Comparison of ENCODE assay signal across 8 cellular contexts in the genomic region with DNA sequence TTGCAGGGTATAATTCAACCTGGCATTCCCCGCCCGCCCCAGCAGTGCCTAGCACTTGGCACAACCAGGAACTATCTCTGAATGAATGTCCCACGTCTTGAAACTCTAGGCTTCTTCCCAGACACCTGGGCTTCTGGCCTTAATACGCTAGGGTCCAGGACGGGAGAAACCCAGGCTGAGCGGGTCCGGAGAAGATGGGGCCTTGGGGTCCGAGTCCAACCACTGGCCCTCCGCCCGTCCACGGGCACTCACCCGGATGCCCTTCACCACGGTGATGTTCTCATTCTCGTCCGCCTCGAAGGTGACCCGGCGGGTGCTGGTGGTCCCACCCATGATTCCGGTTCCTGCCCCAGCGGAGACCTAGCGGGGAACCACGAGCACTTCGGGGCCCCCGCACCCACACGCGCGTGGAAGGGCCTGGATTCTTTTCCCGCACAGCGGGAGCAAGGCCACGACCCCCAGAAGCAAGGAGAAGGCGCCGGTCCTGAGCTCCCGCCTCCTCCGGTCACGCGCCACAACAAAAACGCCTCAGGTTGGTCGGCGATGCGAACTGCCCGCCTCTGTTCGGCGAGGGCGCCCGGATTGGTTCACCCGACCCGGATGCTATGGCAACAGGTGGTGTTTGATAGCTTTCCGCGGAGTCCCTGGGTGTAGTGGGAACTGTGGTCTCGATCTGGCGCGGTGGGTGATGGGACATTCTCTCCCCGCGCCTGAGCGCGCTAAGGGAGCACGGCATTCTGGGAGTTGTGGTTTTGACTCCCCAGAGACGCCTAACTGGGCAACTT. TPM values are rescaled to one million over a fixed set of nuclear protein-coding genes. Genes with fewer than 3 reads are reported as not detected.
DNase-seq lines count a peak whose midpoint lies in the region; ATAC-seq, FAIRE-seq and TF ChIP-seq lines count a peak whose summit lies in the region.

TSS of gene CHCHD3 (minus strand) at position 486 of the 785 bp plus-strand sequence. CDS start at position 333, 153 bp downstream.

- no TSS peak for BruUV-seq in HepG2 (replicated peaks; lab: Mats Ljungman, UMichigan)

- H3K4me3 Mint-ChIP-seq in activated CD4-positive, alpha-beta memory T cell treated with anti-CD3 and anti-CD28 coated beads for 36 hours: peak within 1 kb of the TSS; percentile 88

- intact Hi-C loops in activated CD4-positive, alpha-beta memory T cell treated with anti-CD3 and anti-CD28 coated beads for 36 hours (cut with micrococcal nuclease): loop anchor here (1.0 to 10.0 kb wide), 5 partner anchors 172 to 1045 kb away; partner anchors contain the start of genes EXOC4 and LRGUK
- intact Hi-C loops in HepG2 (cut with micrococcal nuclease; ENCODE audit: unreplicated experiment): no loop called here

- H3K9ac ChIP-seq in HepG2 (ENCODE audit: insufficient read depth, low read depth, low read length): peak within 1 kb of the TSS; percentile 87

- CTCF ChIA-PET in activated CD4-positive, alpha-beta memory T cell treated with anti-CD3 and anti-CD28 coated beads for 36 hours (lab: Charles Lee): no interaction called here
- CTCF ChIA-PET in HepG2 (lab: Yijun Ruan, JAX; ENCODE audit: low intra/inter-chr PET ratio, low total read pairs): no interaction called here

- peak within 1 kb of the TSS; percentile 77 to 95 (median 93) for H3K4me3 ChIP-seq in HepG2 (replicated peaks in 1 of 3; ENCODE audit: insufficient read depth in 1 of 3, low read depth in 2 of 3, low read length in 3 of 3)

- H3K9me3 Mint-ChIP-seq in activated CD4-positive, alpha-beta memory T cell treated with anti-CD3 and anti-CD28 coated beads for 36 hours: no peaks in the 10 kb centered on the region

- peak within 1 kb of the TSS; percentile 100 for H2AFZ ChIP-seq in HepG2 (ENCODE audit: low read length)

- peaks cover 48% of the 10 kb centered on the region for H3K79me2 ChIP-seq in HepG2 (ENCODE audit: insufficient read depth, low read length)

- peak; percentile 98 for FAIRE-seq in HepG2 (lab: Jason Lieb, UNC)

- H3K27ac Mint-ChIP-seq in activated CD4-positive, alpha-beta memory T cell treated with anti-CD3 and anti-CD28 coated beads for 36 hours: peak within 1 kb of the TSS; percentile 87

- H3K36me3 Mint-ChIP-seq in activated CD4-positive, alpha-beta memory T cell treated with anti-CD3 and anti-CD28 coated beads for 36 hours: peaks cover 7% of the 10 kb centered on the region

- peak; percentile 100 for ATAC-seq in GM19438 (IDR thresholded peaks at IDR 0.05; ENCODE audit: low read depth, unreplicated experiment)
- ATAC-seq in HG03575 (IDR thresholded peaks at IDR 0.05; ENCODE audit: extremely low read depth, insufficient number of reproducible peaks, low FRiP score, unreplicated experiment): peak; percentile 97
- peak; percentile 99 for ATAC-seq in HepG2

- no peaks in the 10 kb centered on the region for H3K27me3 Mint-ChIP-seq in activated CD4-positive, alpha-beta memory T cell treated with anti-CD3 and anti-CD28 coated beads for 36 hours

- TF ChIP-seq RAD21 in HepG2 (CRISPR knock-in tag; IDR thresholded peaks at IDR 0.05): peak; percentile 41; the same call in 1 of the 2 replicates

- peaks cover 28% of the 10 kb centered on the region for H3K4me1 ChIP-seq in HepG2 (ENCODE audit: insufficient read depth, low read length)

- in situ Hi-C loops in HepG2 (cut with HindIII; ENCODE audit: extremely low pct_ligation_motif_present, low pct_unique_long_range_greater_than_20kb): no loop called here

- TF ChIP-seq CTCF in HepG2 (CRISPR knock-in tag; IDR thresholded peaks at IDR 0.05): no peak

- 2% methylated on average over 20 of the region's 58 CpGs for WGBS in HepG2 (ENCODE audit: low lambda C conversion rate)

- DNase-seq in CD1c-positive myeloid dendritic cell (ENCODE audit: extremely low spot score) (peak; percentile 98), NCI-H82 treated with DMSO at 0.1 percent for 48 hours (lab: John Stamatoyannopoulos, UW; ENCODE audit: unreplicated experiment) (peak; percentile 94), dermis microvascular lymphatic vessel endothelial cell (ENCODE audit: low read depth in 2 of 2) (peak; percentile 94 to 98), HepG2 (ENCODE audit: low spot score) (peak; percentile 96)
- peak; percentile 98 for DNase-seq in activated CD4-positive, alpha-beta memory T cell treated with anti-CD3 and anti-CD28 coated beads for 36 hours
- peak; percentile 94 for DNase-seq in stimulated activated CD4-positive, alpha-beta T cell treated with anti-CD3 and anti-CD28 coated beads, Interleukin-4, amount 100 ng/mL, for 1 hour

- H4K20me1 ChIP-seq in HepG2 (ENCODE audit: insufficient read depth, low read length): no peaks in the 10 kb centered on the region

- peaks cover 23% of the 10 kb centered on the region for H3K4me1 Mint-ChIP-seq in activated CD4-positive, alpha-beta memory T cell treated with anti-CD3 and anti-CD28 coated beads for 36 hours (ENCODE audit: low read depth)

- H3K27me3 ChIP-seq in HepG2 (ENCODE audit: control insufficient read depth in 1 of 2, insufficient read depth in 2 of 2, low read length in 2 of 2): peaks cover 0 to 11% of the 10 kb centered on the region in 2 experiments; a peak in 1 of 5 replicates

- peak within 1 kb of the TSS; percentile 94 for H3K4me2 ChIP-seq in HepG2 (ENCODE audit: low read depth, low read length)

- POLR2A ChIA-PET in activated CD4-positive, alpha-beta memory T cell treated with anti-CD3 and anti-CD28 coated beads for 36 hours (lab: Charles Lee): interaction anchor here (0.5 to 1.0 kb wide), 2 partner anchors 9 to 171 kb away, joined by 3 read pairs; partner anchors contain the start of gene EXOC4
- POLR2A ChIA-PET in HepG2 (lab: Yijun Ruan, JAX): interaction anchor here (0.6 to 1.1 kb wide), 5 partner anchors 8 to 397 kb away, joined by 3 to 6 read pairs (median 5); partner anchors contain the start of gene EXOC4

- no peaks in the 10 kb centered on the region for H3K36me3 ChIP-seq in HepG2 (replicated peaks in 1 of 2; ENCODE audit: control insufficient read depth in 1 of 2, insufficient read depth in 2 of 2, low read length in 2 of 2)

- no peaks in the 10 kb centered on the region for H3K9me3 ChIP-seq in HepG2 (ENCODE audit: low read length)

- TF ChIP-seq POLR2A in HepG2 (IDR thresholded peaks at IDR 0.05; ENCODE audit: insufficient read depth in 1 of 2, low read depth in 2 of 2, low read length in 2 of 2): peak; percentile 72 to 77

- H3K27ac ChIP-seq in HepG2 (ENCODE audit: extremely low read length, insufficient read depth, low read length): peak within 1 kb of the TSS; percentile 70

- TF ChIP-seq EP300 in HepG2 (IDR thresholded peaks at IDR 0.05; ENCODE audit: low read depth in 2 of 2, low read length in 2 of 2): no peak
- no peak for TF ChIP-seq EP300 in HepG2 (CRISPR knock-in tag; IDR thresholded peaks at IDR 0.05; ENCODE audit: borderline replicate concordance)

TF ChIP-seq in HepG2, 621 proteins besides CTCF, POLR2A, EP300 and RAD21 (continues in another document):
- peak; percentile 75 for TF ChIP-seq ELF1 (CRISPR knock-in tag; IDR thresholded peaks at IDR 0.05)
- TF ChIP-seq ZBTB26 (CRISPR knock-in tag; IDR thresholded peaks at IDR 0.05; ENCODE audit: borderline replicate concordance): peak; percentile 13; the same call in 1 of the 2 replicates
- TF ChIP-seq KLF16 (CRISPR knock-in tag; IDR thresholded peaks at IDR 0.05): peak in 1 of 2 experiments; percentile 69; a peak in 1 of 4 replicates
- TF ChIP-seq ZFY (CRISPR knock-in tag; IDR thresholded peaks at IDR 0.05): peak; percentile 97
- TF ChIP-seq RBFOX2 (IDR thresholded peaks at IDR 0.05; ENCODE audit: low read depth, low read length): peak; percentile 86
- TF ChIP-seq, protein P1, sequence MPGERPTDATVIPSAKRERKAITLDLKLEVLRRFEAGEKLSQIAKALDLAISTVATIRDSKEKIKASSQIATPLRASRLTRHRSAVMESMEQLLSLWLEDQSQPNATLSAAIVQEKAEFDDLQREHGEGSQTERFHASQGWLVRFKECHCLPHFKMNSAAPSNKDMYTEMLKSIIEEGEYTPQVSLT (CRISPR knock-in tag; IDR thresholded peaks at IDR 0.05; ENCODE audit: borderline replicate concordance, low read depth): no peak
- peak; percentile 68 for TF ChIP-seq YY1 (IDR thresholded peaks at IDR 0.05; ENCODE audit: insufficient read depth, insufficient replicate concordance, low read depth, low read length)

RNA-seq across cellular contexts. Expression of gene CHCHD3, which starts in this region (rescaled TPM):
- total RNA-seq in activated CD4-positive, alpha-beta memory T cell treated with anti-CD3 and anti-CD28 coated beads for 36 hours: 10 to 100 TPM; 49.6 to 51.0 TPM
- 47.5 and 60.1 TPM in 2 replicates for total RNA-seq in dermis microvascular lymphatic vessel endothelial cell
- 86.8 and 113 TPM in 2 replicates for total RNA-seq in HepG2 (2016; rRNA removed; fragmentation: Illumina TruSeq; extraction: Trizol)
- total RNA-seq in HepG2 (2016; cell fraction: cytosol; rRNA removed; fragmentation: Illumina TruSeq; extraction: Trizol; ENCODE audit: low read depth): 29.7 and 33.8 TPM in 2 replicates
- total RNA-seq in HepG2 (2016; cell fraction: insoluble cytoplasmic fraction; rRNA removed; fragmentation: Illumina TruSeq; extraction: Trizol): 87.0 and 114 TPM in 2 replicates
- total RNA-seq in HepG2 (2016; cell fraction: membrane; rRNA removed; fragmentation: Illumina TruSeq; extraction: Trizol): 54.7 and 58.0 TPM in 2 replicates
- total RNA-seq in HepG2 (2016; cell fraction: nucleus; rRNA removed; fragmentation: Illumina TruSeq; extraction: Trizol): 52.8 and 60.4 TPM in 2 replicates
- 27.1 and 32.7 TPM in 2 replicates for polyA plus RNA-seq in HepG2 (2011; rRNA removed)
- polyA plus RNA-seq in HepG2 (2011; cell fraction: cytosol; rRNA removed): 23.8 and 33.2 TPM in 2 replicates
- 10.2 and 11.3 TPM in 2 replicates for polyA plus RNA-seq in HepG2 (2011; cell fraction: nucleus; rRNA removed)
- polyA plus RNA-seq in HepG2 (2012): 39.2 and 41.8 TPM in 2 replicates
- polyA plus RNA-seq in HepG2 (2016; cell fraction: cytosol; fragmentation: Illumina TruSeq; extraction: Trizol; ENCODE audit: low read depth): 26.9 and 31.2 TPM in 2 replicates
- 106 and 107 TPM in 2 replicates for polyA plus RNA-seq in HepG2 (2016; cell fraction: insoluble cytoplasmic fraction; fragmentation: Illumina TruSeq; extraction: Trizol; ENCODE audit: low read depth)
- 40.2 and 43.6 TPM in 2 replicates for polyA plus RNA-seq in HepG2 (2016; cell fraction: membrane; fragmentation: Illumina TruSeq; extraction: Trizol; ENCODE audit: low read depth)
- 40.1 and 42.8 TPM in 2 replicates for polyA plus RNA-seq in HepG2 (2016; cell fraction: nucleus; fragmentation: Illumina TruSeq; extraction: Trizol; ENCODE audit: insufficient read depth, low read depth)
- polyA minus RNA-seq in HepG2 (2011; rRNA and poly(A)+ RNA removed; ENCODE audit: low replicate concordance): 16.7 and 45.4 TPM in 2 replicates
- 22.4 and 36.4 TPM in 2 replicates for polyA minus RNA-seq in HepG2 (2011; cell fraction: cytosol; rRNA and poly(A)+ RNA removed)
- 50.9 and 57.8 TPM in 2 replicates for polyA minus RNA-seq in HepG2 (2011; cell fraction: nucleus; rRNA and poly(A)+ RNA removed)

Comparison
In these comparisons a context has a peak if more than half of its experiments do, and no peak if none do; other contexts are left out.
1. Peak in every context shown above with its lines: DNase-seq, ATAC-seq, H3K4me3 ChIP-seq and H3K27ac ChIP-seq.